ENCODE assay signal across 20 cellular contexts in genomic region chr3:52743721-52744120, GRCh38. TPM values are rescaled to one million over a fixed set of nuclear protein-coding genes. Genes with fewer than 3 reads are reported as not detected.
"Had no signal": no experiment of that assay in that cellular context is flagged by ENCODE, and none has a peak within 500 bp of the region (broad histone marks: within the 10 kb centered on the region; RNA-seq: fewer than 3 reads in every experiment).

No MANE protein-coding gene starts in this region.

- H3K9me3 ChIP-seq: MG63, SK-N-SH had no signal

- H3K9ac ChIP-seq: SK-N-SH had no signal

- DNase-seq: KBM-7, MG63, NCI-H1092, NCI-H1436, NCI-H187, NCI-H2029, NCI-H2081 treated with DMSO at 0.1 percent for 48 hours, NCI-H2171, NCI-H226, NCI-H446, NCI-H510A, NCI-H524 treated with DMSO at 0.1 percent for 48 hours, NCI-H69, NCI-H774, RPMI8226, SHP77, SK-N-SH, SW 1271 had no signal

- H3K27me3 ChIP-seq: MG63 had no signal

- H3K4me3 ChIP-seq: MG63 had no signal

- H3K36me3 ChIP-seq: MG63 had no signal

RNA-seq across cellular contexts. Expression of gene ITIH1, which starts 33.7 kb away (rescaled TPM):
- total RNA-seq: HT1080, SK-MEL-5 had no signal
- polyA plus RNA-seq: SK-N-SH had no signal
